In the genomic region with DNA sequence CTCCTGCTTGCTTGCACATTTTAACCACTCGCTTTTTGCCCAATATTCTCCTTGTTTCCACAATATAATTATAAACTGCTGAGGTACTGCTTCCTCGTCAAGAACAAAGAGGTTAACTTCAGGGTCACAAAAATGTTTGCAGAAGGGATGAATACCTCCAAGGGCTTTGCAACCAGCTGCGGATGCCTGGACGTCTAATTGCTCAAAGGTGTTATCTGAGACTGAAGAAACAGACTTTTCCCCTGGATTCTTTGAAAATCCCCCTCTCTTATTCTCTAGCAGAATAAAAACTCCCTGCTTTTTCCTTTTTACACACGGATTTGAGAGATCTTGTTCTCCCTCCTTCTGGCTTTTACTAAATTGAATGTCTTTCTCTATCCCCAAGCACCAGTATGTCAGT, we compare ENCODE assay signal across 8 cellular contexts. TPM values are rescaled to one million over a fixed set of nuclear protein-coding genes. Genes with fewer than 3 reads are reported as not detected.
DNase-seq lines count a peak whose midpoint lies in the region; ATAC-seq and TF ChIP-seq lines count a peak whose summit lies in the region.

No MANE protein-coding gene starts in this region.

- TF ChIP-seq POLR2A in GM18505 (IDR thresholded peaks at IDR 0.05; ENCODE audit: borderline replicate concordance, extremely low read depth, insufficient read depth, insufficient read length): no peak

- H3K36me3 Mint-ChIP-seq in GM23338 (ENCODE audit: low read depth): no peaks in the 10 kb centered on the region

- H3K27ac ChIP-seq in GM23338 (ENCODE audit: low read depth) (0 out of 2 replicates have a peak overlapping the region, but pooled peaks have one; percentile 47), SU-DHL-6 (ENCODE audit: low read depth, low read length) (no peak overlapping the region)

- no peaks in the 10 kb centered on the region for H3K9me3 ChIP-seq in SU-DHL-6 (ENCODE audit: insufficient read depth, low read length)

- peak overlapping the region; percentile 88 for H3K4me3 Mint-ChIP-seq in GM23338

- peaks cover 20% of the 10 kb centered on the region for H3K27me3 Mint-ChIP-seq in GM23338 (ENCODE audit: insufficient read depth, low read depth, poor library complexity)

- H3K27me3 ChIP-seq in GM23338 (ENCODE audit: insufficient read depth): peaks cover 38% of the 10 kb centered on the region
- H3K27me3 ChIP-seq in SU-DHL-6 (ENCODE audit: low read length): no peaks in the 10 kb centered on the region

- H3F3A ChIP-seq in GM23338 (replicated peaks; ENCODE audit: low read depth) (peaks cover 11% of the 10 kb centered on the region; the same call in 1 of the 2 replicates), SU-DHL-6 (ENCODE audit: insufficient read depth) (no peaks in the 10 kb centered on the region)

- H4K20me1 ChIP-seq in GM23338 (replicated peaks; ENCODE audit: insufficient read depth) (no peaks in the 10 kb centered on the region), SU-DHL-6 (ENCODE audit: low read depth, low read length) (no peaks in the 10 kb centered on the region)

- H3K4me3 ChIP-seq in GM23338 (peak overlapping the region; percentile 83), SU-DHL-6 (ENCODE audit: insufficient read depth, low read length, poor library complexity, severe bottlenecking) (no peak overlapping the region), foreskin fibroblast (ENCODE audit: low read depth in 1 of 2, low read length in 2 of 2) (peak overlapping the region; percentile 83 to 92)

- H3K36me3 ChIP-seq in GM23338 (ENCODE audit: insufficient read depth) (no peaks in the 10 kb centered on the region), SU-DHL-6 (ENCODE audit: low read length) (no peaks in the 10 kb centered on the region)

- H3K9me3 Mint-ChIP-seq in GM23338: no peaks in the 10 kb centered on the region

- H3K27ac Mint-ChIP-seq in GM23338: no peak overlapping the region

- no peaks in the 10 kb centered on the region for H3K9me2 ChIP-seq in GM23338 (ENCODE audit: insufficient read depth)
- H3K9me2 ChIP-seq in SU-DHL-6 (replicated peaks; ENCODE audit: insufficient read depth, low read length): no peaks in the 10 kb centered on the region

- DNase-seq in GM23338 (ENCODE audit: low spot score): peak; percentile 13
- DNase-seq in foreskin fibroblast: no peak
- peak; percentile 13 for DNase-seq in renal cortical epithelial cell (ENCODE audit: low read depth)
- no peak for DNase-seq in NCI-H187 (lab: John Stamatoyannopoulos, UW)

- peaks cover 46% of the 10 kb centered on the region for H3K4me1 ChIP-seq in GM23338 (ENCODE audit: insufficient read depth)

- ATAC-seq in GM23338 (no peak), GM18505 (IDR thresholded peaks at IDR 0.05; ENCODE audit: unreplicated experiment) (no peak), HG02981 (IDR thresholded peaks at IDR 0.05; ENCODE audit: unreplicated experiment) (no peak), HG03354 (IDR thresholded peaks at IDR 0.05; ENCODE audit: poor library complexity, severe bottlenecking, unreplicated experiment) (no peak)

- H2AFZ ChIP-seq in GM23338 (peak overlapping the region; percentile 95), SU-DHL-6 (ENCODE audit: low read depth, low read length, severe bottlenecking) (peak overlapping the region; percentile 1)

- TF ChIP-seq CTCF in GM23338 (conservative IDR thresholded peaks at IDR 0.05; ENCODE audit: low read depth in 2 of 2) (no peak), SU-DHL-6 (IDR thresholded peaks at IDR 0.05; ENCODE audit: insufficient read depth, low read length, poor library complexity, severe bottlenecking) (no peak), foreskin fibroblast (IDR thresholded peaks at IDR 0.05; ENCODE audit: low read depth, low read length) (no peak)

- H3K4me2 ChIP-seq in GM23338 (peak overlapping the region; percentile 78), SU-DHL-6 (ENCODE audit: low read depth, low read length, poor library complexity, severe bottlenecking) (peak overlapping the region; percentile 52)

- peaks cover 48% of the 10 kb centered on the region for H3K4me1 Mint-ChIP-seq in GM23338

- no peak overlapping the region for H3K9ac ChIP-seq in SU-DHL-6 (ENCODE audit: low read length)

- no peaks in the 10 kb centered on the region for H3K79me2 ChIP-seq in GM23338 (replicated peaks; ENCODE audit: insufficient read depth)
- H3K79me2 ChIP-seq in SU-DHL-6 (ENCODE audit: insufficient read depth, low read length): no peaks in the 10 kb centered on the region

TF ChIP-seq in GM23338, 12 proteins besides CTCF, POLR2A, EP300 and RAD21 (continues in another document):
- no peak for TF ChIP-seq JUNB (IDR thresholded peaks at IDR 0.05; ENCODE audit: unreplicated experiment)
- no peak for TF ChIP-seq REST (IDR thresholded peaks at IDR 0.05; ENCODE audit: unreplicated experiment)
- TF ChIP-seq CREB1 (CRISPR knock-in tag; IDR thresholded peaks at IDR 0.05; ENCODE audit: low read depth): no peak
- TF ChIP-seq EZH2phosphoT487 (IDR thresholded peaks at IDR 0.05; ENCODE audit: unreplicated experiment): no peak
- no peak for TF ChIP-seq NANOG (IDR thresholded peaks at IDR 0.05; ENCODE audit: borderline replicate concordance)

RNA-seq across cellular contexts. Expression of gene SMPDL3A, which starts 0.4 kb away (rescaled TPM):
- 3.0 and 6.3 TPM in 2 replicates for total RNA-seq in GM23338 (2014; rRNA removed; shearing (Covaris generic))
- 3.5 and 5.1 TPM in 2 replicates for polyA plus RNA-seq in GM23338 (2016; fragmentation: Nextera tagmentation; extraction: Ambion mirVana)
- 8.4 and 9.6 TPM in 2 replicates for total RNA-seq in renal cortical epithelial cell

RNA-seq across cellular contexts. Expression of gene FABP7, which starts 9.1 kb away (rescaled TPM):
- total RNA-seq in GM23338 (2014; rRNA removed; shearing (Covaris generic)): 5.2 and 6.6 TPM in 2 replicates
- 14.5 and 15.7 TPM in 2 replicates for polyA plus RNA-seq in GM23338 (2016; fragmentation: Nextera tagmentation; extraction: Ambion mirVana)
- not detected in 2 replicates for total RNA-seq in renal cortical epithelial cell

Comparison
In these comparisons a context has a peak if more than half of its experiments do, and no peak if none do; other contexts are left out.
1. DNase-seq: peak in GM23338 (single experiment) and renal cortical epithelial cell (single experiment); none in foreskin fibroblast (0 of 2) and NCI-H187 (0 of 2).